In the genomic region with DNA sequence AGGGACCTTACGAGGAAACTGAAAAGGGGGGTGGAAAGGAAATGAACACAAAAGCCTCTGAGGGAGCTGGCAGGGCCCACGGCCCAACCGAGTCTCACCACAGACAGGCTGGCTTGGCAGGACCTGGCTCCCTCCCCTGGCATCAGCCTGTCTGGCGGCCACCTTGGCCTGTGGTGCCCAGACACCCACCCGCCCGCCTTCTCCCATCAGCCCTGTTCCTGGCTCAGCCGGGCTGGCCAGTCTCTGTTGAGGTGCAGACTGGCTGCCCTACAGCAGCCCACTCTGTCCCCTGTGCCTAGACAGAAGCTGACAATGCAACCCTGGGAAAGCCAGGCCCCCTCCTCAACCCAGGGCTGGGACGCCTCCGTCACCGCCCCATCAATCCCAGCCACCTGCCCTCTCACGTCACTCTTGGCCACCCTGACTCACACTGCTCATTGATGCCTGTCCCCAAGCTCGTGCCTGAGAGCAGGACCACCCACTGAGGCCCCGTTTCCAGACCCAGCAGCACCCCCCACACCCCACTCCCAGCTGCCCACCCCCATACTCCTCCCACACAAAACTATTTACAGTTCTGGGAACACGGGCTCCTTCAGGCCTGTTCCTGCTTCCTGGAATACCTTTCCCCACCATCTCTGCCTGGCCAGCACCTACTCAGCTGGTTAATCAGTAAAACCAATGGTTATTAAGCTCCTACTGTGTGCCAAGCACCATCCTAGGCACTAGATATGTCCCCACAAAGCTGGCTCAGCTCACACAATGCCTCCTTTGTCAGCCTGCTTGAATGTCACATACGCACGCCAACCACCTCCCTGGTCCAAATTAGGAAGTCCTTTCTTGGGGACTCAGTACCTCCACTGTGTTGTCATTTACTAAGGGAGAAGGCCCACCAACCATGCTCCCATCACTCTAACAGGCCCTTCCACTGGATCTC, we compare ENCODE assay signal across 17 cellular contexts. TPM values are rescaled to one million over a fixed set of nuclear protein-coding genes. Genes with fewer than 3 reads are reported as not detected.
A peak's percentile ranks its signal among the peaks of the same experiment; 100 is the strongest.
DNase-seq lines count a peak whose midpoint lies in the region; ATAC-seq, FAIRE-seq and TF ChIP-seq lines count a peak whose summit lies in the region.
"Had no signal": no experiment of that assay in that cellular context is flagged by ENCODE, and none has a peak within 500 bp of the region (broad histone marks: within the 10 kb centered on the region; RNA-seq: fewer than 3 reads in every experiment).

No MANE protein-coding gene starts in this region.

- no peak for FAIRE-seq in small intestine (lab: Jason Lieb, UNC)
- FAIRE-seq: pancreas had no signal

- ATAC-seq in right cardiac atrium (peak in 1 of 2 donors; percentile 4), HG02759 (IDR thresholded peaks at IDR 0.05; ENCODE audit: unreplicated experiment) (no peak), HG03442 (IDR thresholded peaks at IDR 0.05; ENCODE audit: unreplicated experiment) (no peak)
- ATAC-seq: body of pancreas, foreskin keratinocyte, pancreas had no signal

- H3K36me3 ChIP-seq in prostate gland (no peaks in the 10 kb centered on the region), small intestine (ENCODE audit: control insufficient read depth in 2 of 2, insufficient read depth in 2 of 2, low read length in 2 of 2) (no peaks in the 10 kb centered on the region)
- H3K36me3 ChIP-seq: pancreas, suprapubic skin had no signal

- H3K9me3 ChIP-seq in right cardiac atrium (ENCODE audit: control insufficient read depth, low read length) (no peaks in the 10 kb centered on the region), prostate gland (no peaks in the 10 kb centered on the region), small intestine (ENCODE audit: control insufficient read depth, low read depth) (no peaks in the 10 kb centered on the region)
- H3K9me3 ChIP-seq: body of pancreas, pancreas, suprapubic skin had no signal

- TF ChIP-seq POLR2A in prostate gland (IDR thresholded peaks at IDR 0.05): no peak

- no peak for TF ChIP-seq CTCF in prostate gland (IDR thresholded peaks at IDR 0.05)
- no peak for TF ChIP-seq CTCF in GM20000 (IDR thresholded peaks at IDR 0.05; ENCODE audit: extremely low read depth, missing control alignments)

- H3K4me3 ChIP-seq in right cardiac atrium (ENCODE audit: low read length) (no peak overlapping the region), prostate gland (no peak overlapping the region), small intestine (ENCODE audit: low read depth in 1 of 2, low read length in 2 of 2) (no peak overlapping the region)
- H3K4me3 ChIP-seq: body of pancreas, pancreas, suprapubic skin had no signal

- peak; percentile 70 for DNase-seq in Ammon's horn (ENCODE audit: low spot score)
- DNase-seq in amygdala (lab: John Stamatoyannopoulos, UW): peak in 44 of 56 donors; percentile 15 to 83 (median 58)
- peak; percentile 23 to 65 (median 57) for DNase-seq in right cardiac atrium
- no peak for DNase-seq in prostate gland (ENCODE audit: low spot score)
- DNase-seq in GM20000 (ENCODE audit: low spot score): no peak
- DNase-seq in small intestine: no peak
- DNase-seq: activated CD4-positive, alpha-beta memory T cell treated with anti-CD3 and anti-CD28 coated beads, Interleukin-2, amount 10 ng/mL, durations not matched to agents 7 days and 5 days; body of pancreas; Calu3; effector memory CD4-positive, alpha-beta T cell; foreskin keratinocyte; NCI-H1694; NCI-H446 treated with DMSO at 0.1 percent for 48 hours had no signal

- H3K27ac ChIP-seq in right cardiac atrium (ENCODE audit: low read length) (no peak overlapping the region), prostate gland (peak overlapping the region; percentile 11 to 74), small intestine (ENCODE audit: low read depth in 1 of 2, low read length in 1 of 2) (peak overlapping the region in 1 of 2 donors; percentile 17)
- H3K27ac ChIP-seq: body of pancreas, foreskin keratinocyte, pancreas, suprapubic skin had no signal

- 53% methylated on average over 16 of the region's 16 CpGs for WGBS in right cardiac atrium
- 36% methylated on average over 16 of the region's 16 CpGs for WGBS in prostate gland
- 67 to 70% (median 68%) methylated on average over 16 of the region's 16 CpGs for WGBS in small intestine, 3 donors

- peaks cover 6% of the 10 kb centered on the region for H3K4me1 ChIP-seq in right cardiac atrium (ENCODE audit: control insufficient read depth, insufficient read depth, low read length)
- peaks cover 6% of the 10 kb centered on the region for H3K4me1 ChIP-seq in prostate gland (replicated peaks)
- H3K4me1 ChIP-seq in small intestine (ENCODE audit: control insufficient read depth in 2 of 2, insufficient read depth in 1 of 2, low read depth in 1 of 2, low read length in 1 of 2): no peaks in the 10 kb centered on the region
- H3K4me1 ChIP-seq: foreskin keratinocyte, pancreas had no signal

- H3K27me3 ChIP-seq in right cardiac atrium (ENCODE audit: control insufficient read depth, insufficient read depth) (no peaks in the 10 kb centered on the region), prostate gland (replicated peaks; ENCODE audit: insufficient read depth) (no peaks in the 10 kb centered on the region), small intestine (ENCODE audit: control insufficient read depth in 2 of 2, insufficient read depth in 2 of 2, low read length in 2 of 2) (no peaks in the 10 kb centered on the region)
- H3K27me3 ChIP-seq: body of pancreas, pancreas, suprapubic skin had no signal

- intact Hi-C loops in right cardiac atrium (cut with DNase I): no loop called here
- intact Hi-C loops in prostate gland (cut with DNase I): no loop called here

RNA-seq across cellular contexts. Expression of a gene that starts 22.7 kb away (rescaled TPM):
- 10 to 100 TPM; 33.2 to 39.5 (median 38.5) TPM for total RNA-seq in right cardiac atrium
- 40.9 TPM for polyA plus RNA-seq in right cardiac atrium
- total RNA-seq in prostate gland: 10 to 100 TPM; 25.5 to 39.6 TPM
- polyA plus RNA-seq in small intestine: 10 to 100 TPM in 1 of 3 donors, 1 to 10 TPM in 1, under 1 TPM in 1; 0.67 to 24.9 (median 1.9) TPM
- total RNA-seq: activated CD4-positive, alpha-beta memory T cell treated with anti-CD3 and anti-CD28 coated beads, Interleukin-2, amount 10 ng/mL, durations not matched to agents 7 days and 5 days had no signal

Comparison
In these comparisons a context has a peak if more than half of its experiments do, and no peak if none do; other contexts are left out.
1. DNase-seq: peak in Ammon's horn (single experiment), amygdala (44 of 56) and right cardiac atrium (3 of 3); none in prostate gland (single experiment), GM20000 (single experiment) and small intestine (single experiment).